In genomic region chrX:7088968-7089615, GRCh38 we compare ENCODE assay signal across 8 cellular contexts. TPM values are rescaled to one million over a fixed set of nuclear protein-coding genes. Genes with fewer than 3 reads are reported as not detected.
DNase-seq lines count a peak whose midpoint lies in the region; ATAC-seq and TF ChIP-seq lines count a peak whose summit lies in the region.

No MANE protein-coding gene starts in this region.

- H3K9me3 Mint-ChIP-seq in activated T-helper 1 cell treated with anti-CD3 and anti-CD28 coated beads, Interleukin-12 subunit alpha, Interleukin-12 subunit beta, Interleukin-2, Interleukin-4 antibody, amounts not matched to agents 30 ng/mL and 10 ng/mL and 1 ng/mL, durations not matched to agents 14 hours and 24 hours and 36 hours: no peaks in the 10 kb centered on the region

- H3K4me1 ChIP-seq in upper lobe of right lung (no peaks in the 10 kb centered on the region), smooth muscle cell (ENCODE audit: low read depth) (no peaks in the 10 kb centered on the region)

- H3K36me3 ChIP-seq in upper lobe of right lung (no peaks in the 10 kb centered on the region), smooth muscle cell (ENCODE audit: low read depth) (no peaks in the 10 kb centered on the region)

- H3K27ac Mint-ChIP-seq in activated T-helper 1 cell treated with anti-CD3 and anti-CD28 coated beads, Interleukin-12 subunit alpha, Interleukin-12 subunit beta, Interleukin-2, Interleukin-4 antibody, amounts not matched to agents 30 ng/mL and 10 ng/mL and 1 ng/mL, durations not matched to agents 14 hours and 24 hours and 36 hours: no peak overlapping the region

- H3K4me3 ChIP-seq in upper lobe of right lung (no peak overlapping the region), smooth muscle cell (no peak overlapping the region)

- no peaks in the 10 kb centered on the region for H3K79me2 ChIP-seq in smooth muscle cell (ENCODE audit: low read depth)

- H3K4me3 Mint-ChIP-seq in activated T-helper 1 cell treated with anti-CD3 and anti-CD28 coated beads, Interleukin-12 subunit alpha, Interleukin-12 subunit beta, Interleukin-2, Interleukin-4 antibody, amounts not matched to agents 30 ng/mL and 10 ng/mL and 1 ng/mL, durations not matched to agents 14 hours and 24 hours and 36 hours: no peak overlapping the region

- DNase-seq in activated T-helper 1 cell treated with Interleukin-2 at 50 U/mL for 16 hours (ENCODE audit: low read depth): peak; percentile 22
- no peak for DNase-seq in activated T-helper 1 cell treated with anti-CD3 and anti-CD28 coated beads, Interleukin-12 subunit alpha, Interleukin-12 subunit beta, Interleukin-2, Interleukin-4 antibody, amounts not matched to agents 30 ng/mL and 10 ng/mL and 1 ng/mL, durations not matched to agents 14 hours and 24 hours and 36 hours (ENCODE audit: low spot score)
- peak; percentile 26 for DNase-seq in activated gamma-delta T cell treated with anti-CD3 and anti-CD28 coated beads, Interleukin-2, amount 50 U/mL, for 16 hours (ENCODE audit: low read depth)
- peak; percentile 19 for DNase-seq in stimulated activated CD4-positive, alpha-beta T cell treated with anti-CD3 and anti-CD28 coated beads, Interleukin-1b, Interleukin-23, amount 100 ng/mL, for 48 hours
- DNase-seq in upper lobe of right lung: no peak
- no peak for DNase-seq in SW 1271 (lab: John Stamatoyannopoulos, UW)
- DNase-seq in smooth muscle cell (lab: John Stamatoyannopoulos, UW; ENCODE audit: unreplicated experiment): no peak

- no peaks in the 10 kb centered on the region for H3F3A ChIP-seq in smooth muscle cell (ENCODE audit: low read depth)

- peaks cover 4% of the 10 kb centered on the region for H3K36me3 Mint-ChIP-seq in activated T-helper 1 cell treated with anti-CD3 and anti-CD28 coated beads, Interleukin-12 subunit alpha, Interleukin-12 subunit beta, Interleukin-2, Interleukin-4 antibody, amounts not matched to agents 30 ng/mL and 10 ng/mL and 1 ng/mL, durations not matched to agents 14 hours and 24 hours and 36 hours (ENCODE audit: low read depth)

- WGBS in smooth muscle cell (ENCODE audit: low lambda C conversion rate): 67% methylated on average over 8 of the region's 8 CpGs

- peaks cover 41% of the 10 kb centered on the region for H3K4me1 Mint-ChIP-seq in activated T-helper 1 cell treated with anti-CD3 and anti-CD28 coated beads, Interleukin-12 subunit alpha, Interleukin-12 subunit beta, Interleukin-2, Interleukin-4 antibody, amounts not matched to agents 30 ng/mL and 10 ng/mL and 1 ng/mL, durations not matched to agents 14 hours and 24 hours and 36 hours (ENCODE audit: low read depth)

- no peaks in the 10 kb centered on the region for H3K27me3 Mint-ChIP-seq in activated T-helper 1 cell treated with anti-CD3 and anti-CD28 coated beads, Interleukin-12 subunit alpha, Interleukin-12 subunit beta, Interleukin-2, Interleukin-4 antibody, amounts not matched to agents 30 ng/mL and 10 ng/mL and 1 ng/mL, durations not matched to agents 14 hours and 24 hours and 36 hours (ENCODE audit: insufficient read depth)

- peaks cover 41% of the 10 kb centered on the region for H4K20me1 ChIP-seq in smooth muscle cell (ENCODE audit: low read depth)

- no peak for TF ChIP-seq CTCF in upper lobe of right lung (IDR thresholded peaks at IDR 0.05)
- no peak for TF ChIP-seq CTCF in smooth muscle cell (IDR thresholded peaks at IDR 0.05; ENCODE audit: borderline replicate concordance, insufficient read depth, poor library complexity, severe bottlenecking)

- ATAC-seq in HG03432 (IDR thresholded peaks at IDR 0.05; ENCODE audit: unreplicated experiment): peak; percentile 51
- no peak for ATAC-seq in upper lobe of right lung

- intact Hi-C loops in activated T-helper 1 cell treated with anti-CD3 and anti-CD28 coated beads, Interleukin-12 subunit alpha, Interleukin-12 subunit beta, Interleukin-2, Interleukin-4 antibody, amounts not matched to agents 30 ng/mL and 10 ng/mL and 1 ng/mL, durations not matched to agents 14 hours and 24 hours and 36 hours (cut with micrococcal nuclease): no loop called here
- intact Hi-C loops in upper lobe of right lung (cut with DNase I): no loop called here

- no peak overlapping the region for H2AFZ ChIP-seq in smooth muscle cell (ENCODE audit: low read depth)

- H3K27ac ChIP-seq in upper lobe of right lung (no peak overlapping the region), smooth muscle cell (ENCODE audit: low read depth) (no peak overlapping the region)

- H3K9me3 ChIP-seq in upper lobe of right lung (no peaks in the 10 kb centered on the region), smooth muscle cell (replicated peaks; ENCODE audit: low read depth) (no peaks in the 10 kb centered on the region)

- no peaks in the 10 kb centered on the region for H3K27me3 ChIP-seq in upper lobe of right lung
- no peaks in the 10 kb centered on the region for H3K27me3 ChIP-seq in smooth muscle cell (ENCODE audit: low read depth)

- no peak overlapping the region for H3K9ac ChIP-seq in smooth muscle cell (ENCODE audit: low read depth)

- no peak overlapping the region for H3K4me2 ChIP-seq in smooth muscle cell

RNA-seq across cellular contexts. Expression of gene STS, which starts 58.4 kb away (rescaled TPM):
- total RNA-seq in activated T-helper 1 cell treated with anti-CD3 and anti-CD28 coated beads, Interleukin-12 subunit alpha, Interleukin-12 subunit beta, Interleukin-2, Interleukin-4 antibody, amounts not matched to agents 30 ng/mL and 10 ng/mL and 1 ng/mL, durations not matched to agents 14 hours and 24 hours and 36 hours: 1.1 and 1.2 TPM in 2 replicates
- 11.6 TPM for total RNA-seq in upper lobe of right lung
- total RNA-seq in smooth muscle cell: 2.7 and 3.8 TPM in 2 replicates
- 2.2 and 2.7 TPM in 2 replicates for polyA plus RNA-seq in smooth muscle cell

RNA-seq across cellular contexts. Expression of gene PUDP, which starts 58.9 kb away (rescaled TPM):
- total RNA-seq in activated T-helper 1 cell treated with anti-CD3 and anti-CD28 coated beads, Interleukin-12 subunit alpha, Interleukin-12 subunit beta, Interleukin-2, Interleukin-4 antibody, amounts not matched to agents 30 ng/mL and 10 ng/mL and 1 ng/mL, durations not matched to agents 14 hours and 24 hours and 36 hours: 20.1 and 23.4 TPM in 2 replicates
- total RNA-seq in upper lobe of right lung (17.5 TPM), smooth muscle cell (9.0 and 19.5 TPM in 2 replicates)
- 11.5 and 13.2 TPM in 2 replicates for polyA plus RNA-seq in smooth muscle cell

Comparison
In these comparisons a context has a peak if more than half of its experiments do, and no peak if none do; other contexts are left out.
1. DNase-seq: peak in activated T-helper 1 cell treated with Interleukin-2 at 50 U/mL for 16 hours (single experiment), activated gamma-delta T cell treated with anti-CD3 and anti-CD28 coated beads, Interleukin-2, amount 50 U/mL, for 16 hours (single experiment) and stimulated activated CD4-positive, alpha-beta T cell treated with anti-CD3 and anti-CD28 coated beads, Interleukin-1b, Interleukin-23, amount 100 ng/mL, for 48 hours (single experiment); none in activated T-helper 1 cell treated with anti-CD3 and anti-CD28 coated beads, Interleukin-12 subunit alpha, Interleukin-12 subunit beta, Interleukin-2, Interleukin-4 antibody, amounts not matched to agents 30 ng/mL and 10 ng/mL and 1 ng/mL, durations not matched to agents 14 hours and 24 hours and 36 hours (single experiment), upper lobe of right lung (single experiment), SW 1271 (0 of 2) and smooth muscle cell (single experiment).